In the genomic region with DNA sequence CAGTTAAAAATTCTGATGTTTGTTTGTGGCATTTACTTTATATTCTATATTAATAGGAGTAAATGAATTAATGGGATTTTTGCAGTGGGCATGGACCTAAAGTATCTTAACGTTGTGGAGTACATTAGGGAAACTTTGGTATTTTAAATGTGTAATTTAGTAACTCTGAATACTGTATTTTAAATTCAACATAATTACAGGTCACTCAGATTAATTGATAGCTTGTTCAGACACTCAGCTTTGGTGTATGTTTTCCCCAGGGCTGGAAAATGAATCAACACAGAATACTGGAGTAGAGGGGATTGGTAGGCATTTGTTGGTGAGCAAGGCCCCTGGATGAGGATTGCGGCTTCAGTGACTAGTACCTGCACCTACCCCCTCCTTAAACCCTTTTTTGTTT, we compare ENCODE assay signal across 29 cellular contexts.
DNase-seq lines count a peak whose midpoint lies in the region; ATAC-seq and TF ChIP-seq lines count a peak whose summit lies in the region.
"Had no signal": no experiment of that assay in that cellular context is flagged by ENCODE, and none has a peak within 500 bp of the region (broad histone marks: within the 10 kb centered on the region; RNA-seq: fewer than 3 reads in every experiment).

No MANE protein-coding gene starts in this region.

- peaks cover 86% of the 10 kb centered on the region for H3K79me2 ChIP-seq in DOHH2 (ENCODE audit: control insufficient read depth, low read length)

- no peak for DNase-seq in Jurkat, Clone E6-1 (ENCODE audit: low read depth, low spot score)
- DNase-seq in endothelial cell (ENCODE audit: low spot score) (no peak), osteocyte (ENCODE audit: extremely low spot score, unreplicated experiment) (no peak), G401 (ENCODE audit: low spot score) (no peak), lower leg skin (ENCODE audit: low spot score in 2 of 2) (no peak)
- DNase-seq: activated CD4-positive, alpha-beta memory T cell treated with anti-CD3 and anti-CD28 coated beads, Interleukin-2, amount 10 ng/mL, durations not matched to agents 7 days and 5 days; activated CD8-positive, alpha-beta memory T cell treated with anti-CD3 and anti-CD28 coated beads, Interleukin-2, amount 50 U/mL, for 48 hours; colonic mucosa; DMS153; effector memory CD4-positive, alpha-beta T cell; foreskin fibroblast; heart left ventricle; naive B cell; NCI-H1092; NCI-H1694 treated with DMSO at 0.1 percent for 48 hours; NCI-H2171 treated with DMSO at 0.1 percent for 48 hours; occipital lobe; stimulated activated CD8-positive, alpha-beta memory T cell treated with anti-CD3 and anti-CD28 coated beads, Interleukin-4, amount 100 ng/mL, for 48 hours; T-helper 1 cell had no signal

- H3K27ac Mint-ChIP-seq in endothelial cell (ENCODE audit: unreplicated experiment) (peak overlapping the region; percentile 92), osteocyte (ENCODE audit: unreplicated experiment) (peak overlapping the region; percentile 79)
- H3K27ac Mint-ChIP-seq: activated CD4-positive, alpha-beta memory T cell treated with anti-CD3 and anti-CD28 coated beads, Interleukin-2, amount 10 ng/mL, durations not matched to agents 7 days and 5 days; activated naive CD4-positive, alpha-beta T cell treated with anti-CD3 and anti-CD28 coated beads, Interleukin-2, amount 50 U/mL, for 24 hours; activated T-helper 2 cell treated with anti-CD3 and anti-CD28 coated beads, Interferon-gamma antibody, Interleukin-2, Interleukin-4, amounts not matched to agents 10 μg/mL and 5 μg/mL and 100 μg/mL, durations not matched to agents 14 hours and 24 hours and 36 hours had no signal

- H3F3A ChIP-seq in DOHH2 (ENCODE audit: control insufficient read depth, insufficient read depth) = peaks cover 4% of the 10 kb centered on the region; the same call in 1 of the 2 replicates

- H3K4me1 Mint-ChIP-seq in endothelial cell (ENCODE audit: unreplicated experiment) = peaks cover 70% of the 10 kb centered on the region
- H3K4me1 Mint-ChIP-seq in osteocyte (ENCODE audit: unreplicated experiment) = peaks cover 86% of the 10 kb centered on the region

- H3K9me3 Mint-ChIP-seq in endothelial cell (ENCODE audit: unreplicated experiment) = peaks cover 4% of the 10 kb centered on the region
- peaks cover 5% of the 10 kb centered on the region for H3K9me3 Mint-ChIP-seq in osteocyte (ENCODE audit: unreplicated experiment)
- H3K9me3 Mint-ChIP-seq: activated naive CD4-positive, alpha-beta T cell treated with anti-CD3 and anti-CD28 coated beads, Interleukin-2, amount 50 U/mL, for 24 hours had no signal

- H3K27me3 Mint-ChIP-seq in endothelial cell (ENCODE audit: unreplicated experiment) (no peaks in the 10 kb centered on the region), osteocyte (ENCODE audit: unreplicated experiment) (no peaks in the 10 kb centered on the region)
- H3K27me3 Mint-ChIP-seq: B cell, naive B cell, type B pancreatic cell had no signal

- 27 to 30% methylated on average over 2 of the region's 2 CpGs for WGBS in lower leg skin, 2 donors

- no peaks in the 10 kb centered on the region for H3K9me3 ChIP-seq in DOHH2 (ENCODE audit: control insufficient read depth, insufficient read depth, low read length)
- H3K9me3 ChIP-seq: colonic mucosa, SJSA1 had no signal

- peaks cover 70% of the 10 kb centered on the region for H3K4me1 ChIP-seq in DOHH2 (ENCODE audit: control insufficient read depth, low read length)
- H3K4me1 ChIP-seq: colonic mucosa had no signal

- H3K36me3 Mint-ChIP-seq in endothelial cell (ENCODE audit: low read depth, unreplicated experiment) (peaks cover 5% of the 10 kb centered on the region), osteocyte (ENCODE audit: unreplicated experiment) (peaks cover 6% of the 10 kb centered on the region)
- H3K36me3 Mint-ChIP-seq: activated naive CD4-positive, alpha-beta T cell treated with anti-CD3 and anti-CD28 coated beads, Interleukin-2, amount 50 U/mL, for 24 hours had no signal

- H3K4me2 ChIP-seq in DOHH2 (ENCODE audit: low read length) = peak overlapping the region; percentile 59

- in situ Hi-C loops in G401 (cut with HindIII; ENCODE audit: low sequenced_read_pairs) = no loop called here

- H3K4me3 ChIP-seq in DOHH2 (ENCODE audit: low read length) = 0 out of 2 replicates have a peak overlapping the region, but pooled peaks have one; percentile 13
- peak overlapping the region; percentile 25 for H3K4me3 ChIP-seq in Jurkat, Clone E6-1 (ENCODE audit: low read length)
- H3K4me3 ChIP-seq in lower leg skin (ENCODE audit: low read depth, poor library complexity, severe bottlenecking) = no peak overlapping the region
- H3K4me3 ChIP-seq: colonic mucosa, heart left ventricle, SJSA1, skin epidermis had no signal

- H4K20me1 ChIP-seq in DOHH2 (ENCODE audit: control insufficient read depth, insufficient read depth, low read depth, low read length) = no peaks in the 10 kb centered on the region

- ATAC-seq in GM19455 (IDR thresholded peaks at IDR 0.05; ENCODE audit: unreplicated experiment) (no peak), HG02884 (IDR thresholded peaks at IDR 0.05; ENCODE audit: unreplicated experiment) (no peak)
- ATAC-seq: HCT116, heart left ventricle had no signal

- no peak for TF ChIP-seq CTCF in DOHH2 (IDR thresholded peaks at IDR 0.05; ENCODE audit: low read depth, low read length, poor library complexity, severe bottlenecking)
- no peak for TF ChIP-seq CTCF in endothelial cell (IDR thresholded peaks at IDR 0.05; ENCODE audit: unreplicated experiment)
- no peak for TF ChIP-seq CTCF in osteocyte (IDR thresholded peaks at IDR 0.05)
- no peak for TF ChIP-seq CTCF in lower leg skin (IDR thresholded peaks at IDR 0.05)

- intact Hi-C loops in lower leg skin (cut with DNase I; ENCODE audit: low total_unique reads) = loop anchor here (5.0 kb wide), 1 partner anchor 108 kb away; no protein-coding TSS in a partner anchor

- H3K4me3 Mint-ChIP-seq in endothelial cell (ENCODE audit: unreplicated experiment) (no peak overlapping the region), osteocyte (ENCODE audit: unreplicated experiment) (no peak overlapping the region)
- H3K4me3 Mint-ChIP-seq: activated CD4-positive, alpha-beta memory T cell treated with anti-CD3 and anti-CD28 coated beads, Interleukin-2, amount 10 ng/mL, durations not matched to agents 7 days and 5 days; activated naive CD4-positive, alpha-beta T cell treated with anti-CD3 and anti-CD28 coated beads, Interleukin-2, amount 50 U/mL, for 24 hours; B cell; type B pancreatic cell had no signal

- no peaks in the 10 kb centered on the region for H3K9me2 ChIP-seq in DOHH2 (replicated peaks; ENCODE audit: control insufficient read depth, low read length)

- H3K27me3 ChIP-seq in DOHH2 (ENCODE audit: control insufficient read depth, low read length) = no peaks in the 10 kb centered on the region
- H3K27me3 ChIP-seq: colonic mucosa, heart left ventricle, SJSA1 had no signal

- no peak for TF ChIP-seq POLR2A in lower leg skin (IDR thresholded peaks at IDR 0.05)

- no peak overlapping the region for H3K27ac ChIP-seq in DOHH2 (ENCODE audit: low read depth, low read length)
- H3K27ac ChIP-seq: colonic mucosa, SJSA1, skin epidermis had no signal

- no peaks in the 10 kb centered on the region for H3K36me3 ChIP-seq in DOHH2 (ENCODE audit: control insufficient read depth, low read length)
- H3K36me3 ChIP-seq: colonic mucosa, heart left ventricle had no signal
